Comparison of ENCODE assay signal across 8 cellular contexts in genomic region chr17:50051082-50051576, GRCh38. TPM values are rescaled to one million over a fixed set of nuclear protein-coding genes. Genes with fewer than 3 reads are reported as not detected.
DNase-seq lines count a peak whose midpoint lies in the region; ATAC-seq lines count a peak whose summit lies in the region.

No MANE protein-coding gene starts in this region.

- DNase-seq in CD4-positive, alpha-beta memory T cell: no peak
- DNase-seq in MV-4-11 (lab: John Stamatoyannopoulos, UW) (peak; percentile 54), kidney tubule cell (ENCODE audit: low spot score) (peak; percentile 99), NCI-H446 treated with DMSO at 0.1 percent for 48 hours (lab: John Stamatoyannopoulos, UW) (no peak)
- peak; percentile 54 for DNase-seq in activated T-cell treated with anti-CD3 and anti-CD28 coated beads, Interleukin-2, amount 50 U/mL, for 4 hours

- CTCF ChIA-PET in CD4-positive, alpha-beta memory T cell (lab: Charles Lee; ENCODE audit: partially characterized antibody): no interaction called here

- H3K9me3 ChIP-seq in CD4-positive, alpha-beta memory T cell (ENCODE audit: control insufficient read depth in 1 of 2, low read length in 2 of 2): no peaks in the 10 kb centered on the region

- POLR2A ChIA-PET in CD4-positive, alpha-beta memory T cell (lab: Charles Lee; ENCODE audit: partially characterized antibody): no interaction called here

- no peaks in the 10 kb centered on the region for H3K36me3 ChIP-seq in CD4-positive, alpha-beta memory T cell (ENCODE audit: insufficient read depth, low read length)
- no peaks in the 10 kb centered on the region for H3K36me3 ChIP-seq in urinary bladder (ENCODE audit: insufficient read depth)

- H3K27ac ChIP-seq in CD4-positive, alpha-beta memory T cell (ENCODE audit: low read depth, low read length): no peak overlapping the region
- peak overlapping the region; percentile 16 for H3K27ac ChIP-seq in urinary bladder (ENCODE audit: low read depth)

- peak overlapping the region in 4 of 7 donors; percentile 41 to 59 (median 52) for H3K27ac Mint-ChIP-seq in CD4-positive, alpha-beta memory T cell

- H3K9me3 Mint-ChIP-seq in CD4-positive, alpha-beta memory T cell: peaks cover 0 to 3% (median 0%) of the 10 kb centered on the region in 8 donors
- H3K9me3 Mint-ChIP-seq in activated T-cell treated with anti-CD3 and anti-CD28 coated beads, Interleukin-2, amount 50 U/mL, for 4 hours: no peaks in the 10 kb centered on the region

- WGBS in urinary bladder: 82% methylated on average over 4 of the region's 4 CpGs

- peaks cover 3 to 21% (median 9%) of the 10 kb centered on the region in 4 donors for H3K4me1 Mint-ChIP-seq in CD4-positive, alpha-beta memory T cell
- peaks cover 16% of the 10 kb centered on the region for H3K4me1 Mint-ChIP-seq in activated T-cell treated with anti-CD3 and anti-CD28 coated beads, Interleukin-2, amount 50 U/mL, for 4 hours (ENCODE audit: low read depth)

- no peaks in the 10 kb centered on the region for H3K4me1 ChIP-seq in CD4-positive, alpha-beta memory T cell (ENCODE audit: insufficient read depth, low read length)
- peaks cover 4% of the 10 kb centered on the region for H3K4me1 ChIP-seq in urinary bladder (ENCODE audit: insufficient read depth)

- no peaks in the 10 kb centered on the region for H3K27me3 ChIP-seq in CD4-positive, alpha-beta memory T cell (ENCODE audit: insufficient read depth, low read length)

- H3K4me3 ChIP-seq in CD4-positive, alpha-beta memory T cell (ENCODE audit: low read length in 2 of 2): no peak overlapping the region
- no peak overlapping the region for H3K4me3 ChIP-seq in urinary bladder (ENCODE audit: low read depth, low read length)

- H3K4me3 Mint-ChIP-seq in CD4-positive, alpha-beta memory T cell: no peak overlapping the region
- no peak overlapping the region for H3K4me3 Mint-ChIP-seq in activated T-cell treated with anti-CD3 and anti-CD28 coated beads, Interleukin-2, amount 50 U/mL, for 4 hours

- intact Hi-C loops in CD4-positive, alpha-beta memory T cell (cut with micrococcal nuclease): no loop called here

- H3K36me3 Mint-ChIP-seq in CD4-positive, alpha-beta memory T cell: peaks cover 0 to 5% of the 10 kb centered on the region in 2 donors
- no peaks in the 10 kb centered on the region for H3K36me3 Mint-ChIP-seq in activated T-cell treated with anti-CD3 and anti-CD28 coated beads, Interleukin-2, amount 50 U/mL, for 4 hours (ENCODE audit: insufficient read depth)

- ATAC-seq in activated T-cell treated with anti-CD3 and anti-CD28 coated beads, Interleukin-2, amount 50 U/mL, for 4 hours: peak; percentile 67 to 76
- ATAC-seq in GM18907 (IDR thresholded peaks at IDR 0.05; ENCODE audit: unreplicated experiment) (no peak), HG02885 (IDR thresholded peaks at IDR 0.05; ENCODE audit: poor library complexity, unreplicated experiment) (no peak)

- H3K27me3 Mint-ChIP-seq in CD4-positive, alpha-beta memory T cell: peaks cover 2 to 4% of the 10 kb centered on the region in 2 donors
- H3K27me3 Mint-ChIP-seq in activated T-cell treated with anti-CD3 and anti-CD28 coated beads, Interleukin-2, amount 50 U/mL, for 4 hours (ENCODE audit: low read depth): peaks cover 3% of the 10 kb centered on the region

RNA-seq across cellular contexts. Expression of gene ITGA3, which starts 4.8 kb away (rescaled TPM):
- total RNA-seq in CD4-positive, alpha-beta memory T cell: 10 to 100 TPM; 13.9 to 16.3 TPM
- 1 to 10 TPM; 1.6 to 4.8 TPM for polyA plus RNA-seq in CD4-positive, alpha-beta memory T cell
- total RNA-seq in activated T-cell treated with anti-CD3 and anti-CD28 coated beads, Interleukin-2, amount 50 U/mL, for 4 hours: 10 to 100 TPM in 1 of 3 donors, 1 to 10 TPM in 2; 9.2 to 10.2 (median 9.4) TPM
- 26.0 TPM for total RNA-seq in urinary bladder
- 54.9 TPM for polyA plus RNA-seq in urinary bladder

RNA-seq across cellular contexts. Expression of gene PDK2, which starts 44.0 kb away (rescaled TPM):
- total RNA-seq in CD4-positive, alpha-beta memory T cell: 10 to 100 TPM; 39.1 to 40.6 TPM
- polyA plus RNA-seq in CD4-positive, alpha-beta memory T cell: 10 to 100 TPM; 34.5 to 36.5 TPM
- 10 to 100 TPM in 1 of 3 donors, 1 to 10 TPM in 2; 8.8 to 11.7 (median 9.2) TPM for total RNA-seq in activated T-cell treated with anti-CD3 and anti-CD28 coated beads, Interleukin-2, amount 50 U/mL, for 4 hours
- total RNA-seq in urinary bladder: 15.9 TPM
- polyA plus RNA-seq in urinary bladder: 55.0 TPM

RNA-seq across cellular contexts. Expression of gene DLX3, which starts 56.1 kb away (rescaled TPM):
- not detected for total RNA-seq in CD4-positive, alpha-beta memory T cell
- not detected for polyA plus RNA-seq in CD4-positive, alpha-beta memory T cell
- total RNA-seq in activated T-cell treated with anti-CD3 and anti-CD28 coated beads, Interleukin-2, amount 50 U/mL, for 4 hours: under 1 TPM; 0.08 to 0.47 (median 0.25) TPM
- not detected for total RNA-seq in urinary bladder
- polyA plus RNA-seq in urinary bladder: 0.16 TPM

Comparison
In these comparisons a context has a peak if more than half of its experiments do, and no peak if none do; other contexts are left out.
1. DNase-seq: peak in MV-4-11 (single experiment), activated T-cell treated with anti-CD3 and anti-CD28 coated beads, Interleukin-2, amount 50 U/mL, for 4 hours (single experiment) and kidney tubule cell (single experiment); none in CD4-positive, alpha-beta memory T cell (0 of 5) and NCI-H446 treated with DMSO at 0.1 percent for 48 hours (single experiment).
2. ATAC-seq: peak in activated T-cell treated with anti-CD3 and anti-CD28 coated beads, Interleukin-2, amount 50 U/mL, for 4 hours (2 of 2); none in GM18907 (single experiment) and HG02885 (single experiment).